In the genomic region with DNA sequence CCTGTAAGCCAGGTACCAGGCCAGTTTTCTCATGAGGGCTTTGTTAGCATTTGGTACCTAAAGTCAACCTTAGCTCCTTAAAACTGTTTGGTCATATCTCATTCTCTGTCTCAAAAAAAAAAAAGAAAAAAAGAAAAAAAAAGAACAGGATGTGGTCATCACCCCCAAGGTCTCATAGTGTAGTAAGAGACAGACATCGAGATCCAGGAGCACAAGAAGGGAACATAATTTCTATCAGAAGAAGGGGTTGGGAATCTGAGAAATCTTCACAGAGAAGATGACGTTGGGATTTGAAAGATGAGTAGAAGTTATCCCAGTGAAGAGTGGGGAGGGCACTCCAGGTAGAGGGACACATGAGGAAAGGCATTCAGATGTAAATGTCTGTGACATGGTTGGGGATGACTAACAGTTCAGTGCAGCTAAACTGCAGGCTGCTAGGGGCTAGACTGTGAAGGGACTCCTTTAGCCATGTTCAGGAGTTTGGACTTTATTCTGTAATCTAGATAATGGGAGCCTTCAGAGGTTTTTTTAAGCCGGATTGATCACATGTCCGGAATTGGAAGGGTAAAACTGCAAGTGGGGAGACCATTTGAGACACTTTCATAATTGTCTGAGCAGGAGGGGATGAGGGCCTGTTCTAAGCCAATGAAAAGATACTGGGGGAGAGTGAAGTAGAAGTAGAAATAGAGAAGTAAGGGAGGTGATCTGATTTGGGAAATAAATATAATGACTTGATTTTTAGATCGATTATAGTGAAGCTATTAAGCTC, we compare ENCODE assay signal across 11 cellular contexts. TPM values are rescaled to one million over a fixed set of nuclear protein-coding genes. Genes with fewer than 3 reads are reported as not detected.
DNase-seq lines count a peak whose midpoint lies in the region; ATAC-seq lines count a peak whose summit lies in the region.
"Had no signal": no experiment of that assay in that cellular context is flagged by ENCODE, and none has a peak within 500 bp of the region (broad histone marks: within the 10 kb centered on the region; RNA-seq: fewer than 3 reads in every experiment).

No MANE protein-coding gene starts in this region.

- H3K9me3 ChIP-seq in BLaER1 treated with 17β-estradiol and CSF1 and Interleukin-3, amounts not matched to agents 10 nM and 100 nM (replicated peaks in 1 of 11), result no peaks in the 10 kb centered on the region

- H3K27me3 ChIP-seq in BLaER1 treated with 17β-estradiol and CSF1 and Interleukin-3, amounts not matched to agents 10 nM and 100 nM, result peaks cover 15 to 55% (median 39%) of the 10 kb centered on the region in 11 experiments; a peak in 21 of 22 replicates

- H3K27ac Mint-ChIP-seq in activated naive CD4-positive, alpha-beta T cell treated with anti-CD3 and anti-CD28 coated beads, Interleukin-2, amount 50 U/mL, for 72 hours, result peak overlapping the region; percentile 77 to 94

- no peaks in the 10 kb centered on the region for H3K36me3 ChIP-seq in BLaER1 treated with 17β-estradiol and CSF1 and Interleukin-3, amounts not matched to agents 10 nM and 100 nM

- H3K27ac ChIP-seq in BLaER1 treated with 17β-estradiol and CSF1 and Interleukin-3, amounts not matched to agents 10 nM and 100 nM, result peak overlapping the region in 3 of 11 experiments; percentile 1 to 44 (median 7); a peak in 5 of 22 replicates

- DNase-seq in activated naive CD4-positive, alpha-beta T cell treated with anti-CD3 and anti-CD28 coated beads, Interleukin-2, amount 50 U/mL, for 72 hours (ENCODE audit: low spot score in 2 of 2), result no peak
- no peak for DNase-seq in NCI-H1930 (lab: John Stamatoyannopoulos, UW)
- no peak for DNase-seq in NCI-H2171 (lab: John Stamatoyannopoulos, UW)
- DNase-seq in H4 (ENCODE audit: low spot score), result no peak
- no peak for DNase-seq in NCI-H2081 treated with DMSO at 0.1 percent for 48 hours (lab: John Stamatoyannopoulos, UW)
- DNase-seq: DMS 273 treated with DMSO at 0.1 percent for 48 hours had no signal

- peaks cover 7 to 25% of the 10 kb centered on the region in 2 donors for H3K36me3 Mint-ChIP-seq in activated naive CD4-positive, alpha-beta T cell treated with anti-CD3 and anti-CD28 coated beads, Interleukin-2, amount 50 U/mL, for 72 hours

- peak overlapping the region in 10 of 11 experiments; percentile 8 to 89 (median 60); a peak in 17 of 22 replicates for H3K4me2 ChIP-seq in BLaER1 treated with 17β-estradiol and CSF1 and Interleukin-3, amounts not matched to agents 10 nM and 100 nM

- peaks cover 0 to under 1% of the 10 kb centered on the region in 2 donors for H3K9me3 Mint-ChIP-seq in activated naive CD4-positive, alpha-beta T cell treated with anti-CD3 and anti-CD28 coated beads, Interleukin-2, amount 50 U/mL, for 72 hours

- peak overlapping the region in 5 of 10 experiments; percentile 31 to 54 (median 53); a peak in 7 of 20 replicates for H3K4me3 ChIP-seq in BLaER1 treated with 17β-estradiol and CSF1 and Interleukin-3, amounts not matched to agents 10 nM and 100 nM

- H3K9ac ChIP-seq in BLaER1 treated with 17β-estradiol and CSF1 and Interleukin-3, amounts not matched to agents 10 nM and 100 nM, result peak overlapping the region in 3 of 11 experiments; percentile 6 to 21 (median 16); a peak in 4 of 22 replicates

- H4K20me1 ChIP-seq in BLaER1 treated with 17β-estradiol and CSF1 and Interleukin-3, amounts not matched to agents 10 nM and 100 nM, result no peaks in the 10 kb centered on the region

- ATAC-seq in GM18870 (IDR thresholded peaks at IDR 0.05; ENCODE audit: unreplicated experiment), result peak; percentile 69
- ATAC-seq in HG03280 (IDR thresholded peaks at IDR 0.05; ENCODE audit: unreplicated experiment), result peak; percentile 44
- ATAC-seq in activated naive CD4-positive, alpha-beta T cell treated with anti-CD3 and anti-CD28 coated beads, Interleukin-2, amount 50 U/mL, for 72 hours, result peak; percentile 87 to 89

- H3K4me1 ChIP-seq in BLaER1 treated with 17β-estradiol and CSF1 and Interleukin-3, amounts not matched to agents 10 nM and 100 nM, result peaks cover 10 to 36% (median 18%) of the 10 kb centered on the region in 10 experiments; a peak in 16 of 20 replicates

RNA-seq across cellular contexts. Expression of gene GJB1, which starts 26.9 kb away (rescaled TPM):
- under 1 TPM in 1 of 2 donors, not detected in 1; 0.16 TPM for total RNA-seq in activated naive CD4-positive, alpha-beta T cell treated with anti-CD3 and anti-CD28 coated beads, Interleukin-2, amount 50 U/mL, for 72 hours
- total RNA-seq in H4 (2014; rRNA removed; shearing (Covaris generic)), result not detected in 2 replicates
- total RNA-seq: fibroblast of villous mesenchyme, posterior vena cava had no signal

RNA-seq across cellular contexts. Expression of gene NLGN3, which starts 51.5 kb away (rescaled TPM):
- 1 to 10 TPM; 2.1 to 3.6 TPM for total RNA-seq in activated naive CD4-positive, alpha-beta T cell treated with anti-CD3 and anti-CD28 coated beads, Interleukin-2, amount 50 U/mL, for 72 hours
- total RNA-seq in H4 (2014; rRNA removed; shearing (Covaris generic)), result 0.25 and 0.31 TPM in 2 replicates

RNA-seq across cellular contexts. Expression of gene ZMYM3, which starts 57.8 kb away (rescaled TPM):
- 10 to 100 TPM in 1 of 2 donors, 1 to 10 TPM in 1; 5.1 to 32.5 TPM for total RNA-seq in activated naive CD4-positive, alpha-beta T cell treated with anti-CD3 and anti-CD28 coated beads, Interleukin-2, amount 50 U/mL, for 72 hours
- total RNA-seq in H4 (2014; rRNA removed; shearing (Covaris generic)), result 14.9 and 16.9 TPM in 2 replicates
